In genomic region chr4:113474017-113474416, GRCh38 we compare ENCODE assay signal across 11 cellular contexts.
DNase-seq lines count a peak whose midpoint lies in the region; ATAC-seq and TF ChIP-seq lines count a peak whose summit lies in the region.
"Had no signal": no experiment of that assay in that cellular context is flagged by ENCODE, and none has a peak within 500 bp of the region (broad histone marks: within the 10 kb centered on the region; RNA-seq: fewer than 3 reads in every experiment).

No MANE protein-coding gene starts in this region.

- H4K20me1 ChIP-seq in osteoblast (ENCODE audit: insufficient read depth, low read length) = no peaks in the 10 kb centered on the region

- CTCF ChIA-PET in activated CD4-positive, alpha-beta T cell treated with anti-CD3 and anti-CD28 coated beads for 36 hours (lab: Charles Lee) = interaction anchor here (0.8 to 1.5 kb wide), 3 partner anchors 65 to 73 kb away, joined by 3 to 5 read pairs (median 3); no protein-coding TSS in a partner anchor

- peak; percentile 76 for ATAC-seq in activated CD4-positive, alpha-beta T cell treated with anti-CD3 and anti-CD28 coated beads for 36 hours
- ATAC-seq in GM19455 (IDR thresholded peaks at IDR 0.05; ENCODE audit: unreplicated experiment) = no peak
- no peak for ATAC-seq in GM19351 (IDR thresholded peaks at IDR 0.05; ENCODE audit: unreplicated experiment)
- ATAC-seq: A549 had no signal

- H3K27me3 Mint-ChIP-seq in activated CD4-positive, alpha-beta T cell treated with anti-CD3 and anti-CD28 coated beads for 36 hours = no peaks in the 10 kb centered on the region
- H3K27me3 Mint-ChIP-seq in chondrocyte (ENCODE audit: low read depth) = no peaks in the 10 kb centered on the region

- POLR2A ChIA-PET in activated CD4-positive, alpha-beta T cell treated with anti-CD3 and anti-CD28 coated beads for 36 hours (lab: Charles Lee) = no interaction called here

- H3K36me3 ChIP-seq in osteoblast (ENCODE audit: insufficient read depth, low read length) = peaks cover 11% of the 10 kb centered on the region

- no peaks in the 10 kb centered on the region for H3K79me2 ChIP-seq in osteoblast (ENCODE audit: insufficient read depth, low read length)

- intact Hi-C loops in activated CD4-positive, alpha-beta T cell treated with anti-CD3 and anti-CD28 coated beads for 36 hours (cut with DNase I, micrococcal nuclease) = loop anchor here (1.0 to 5.0 kb wide), 7 partner anchors 28 to 288 kb away; no protein-coding TSS in a partner anchor

- peak; percentile 47 for DNase-seq in activated CD4-positive, alpha-beta T cell treated with anti-CD3 and anti-CD28 coated beads for 36 hours
- DNase-seq in activated CD4-positive, alpha-beta T cell treated with anti-CD3 and anti-CD28 coated beads for 4 hours = no peak
- peak; percentile 88 for DNase-seq in LHCN-M2 (ENCODE audit: low read depth)
- no peak for DNase-seq in chondrocyte (ENCODE audit: low spot score)
- DNase-seq in osteoblast (ENCODE audit: insufficient read length, low spot score, missing footprints) = peak; percentile 32
- no peak for DNase-seq in hippocampal formation (lab: John Stamatoyannopoulos, UW)
- DNase-seq: activated gamma-delta T cell, NCI-H1048 had no signal

- peaks cover 18% of the 10 kb centered on the region for H3K9me3 Mint-ChIP-seq in activated CD4-positive, alpha-beta T cell treated with anti-CD3 and anti-CD28 coated beads for 36 hours (ENCODE audit: low read depth)
- H3K9me3 Mint-ChIP-seq in chondrocyte (ENCODE audit: low read depth) = peaks cover 9% of the 10 kb centered on the region

- peaks cover 66% of the 10 kb centered on the region for H3K4me1 Mint-ChIP-seq in activated CD4-positive, alpha-beta T cell treated with anti-CD3 and anti-CD28 coated beads for 36 hours
- peaks cover 44% of the 10 kb centered on the region for H3K4me1 Mint-ChIP-seq in chondrocyte (ENCODE audit: low read depth)

- H3K4me2 ChIP-seq in osteoblast (ENCODE audit: insufficient read depth, low read length) = no peak overlapping the region
- H3K4me2 ChIP-seq: A549 had no signal

- H3K9me3 ChIP-seq in osteoblast (ENCODE audit: low read depth, low read length) = peaks cover 5% of the 10 kb centered on the region

- no peak overlapping the region for H3K4me3 ChIP-seq in osteoblast (ENCODE audit: insufficient read depth, low read length)
- H3K4me3 ChIP-seq: A549 had no signal

- H3K36me3 Mint-ChIP-seq in activated CD4-positive, alpha-beta T cell treated with anti-CD3 and anti-CD28 coated beads for 36 hours (ENCODE audit: low read depth) = peaks cover 65% of the 10 kb centered on the region
- peaks cover 23% of the 10 kb centered on the region for H3K36me3 Mint-ChIP-seq in chondrocyte (ENCODE audit: low read depth)

- H3K4me3 Mint-ChIP-seq in activated CD4-positive, alpha-beta T cell treated with anti-CD3 and anti-CD28 coated beads for 36 hours = no peak overlapping the region
- H3K4me3 Mint-ChIP-seq in chondrocyte (ENCODE audit: unreplicated experiment) = peak overlapping the region; percentile 16

- H3K27me3 ChIP-seq in osteoblast (ENCODE audit: insufficient read depth, low read length) = no peaks in the 10 kb centered on the region

- no peak overlapping the region for H2AFZ ChIP-seq in osteoblast (ENCODE audit: low read length)

- peak overlapping the region; percentile 83 for H3K27ac ChIP-seq in osteoblast (ENCODE audit: low read depth, low read length)
- H3K27ac ChIP-seq: A549 had no signal

- no peak for TF ChIP-seq CTCF in chondrocyte (IDR thresholded peaks at IDR 0.05)
- TF ChIP-seq CTCF in osteoblast (IDR thresholded peaks at IDR 0.05; ENCODE audit: extremely low read depth, low read depth, low read length) = no peak

- H3K27ac Mint-ChIP-seq in activated CD4-positive, alpha-beta T cell treated with anti-CD3 and anti-CD28 coated beads for 36 hours = peak overlapping the region; percentile 88
- peak overlapping the region; percentile 79 for H3K27ac Mint-ChIP-seq in chondrocyte (ENCODE audit: unreplicated experiment)

- H3K4me1 ChIP-seq in osteoblast (ENCODE audit: insufficient read depth, low read length) = peaks cover 49% of the 10 kb centered on the region

Comparison
In these comparisons a context has a peak if more than half of its experiments do, and no peak if none do; other contexts are left out.
1. DNase-seq: peak in activated CD4-positive, alpha-beta T cell treated with anti-CD3 and anti-CD28 coated beads for 36 hours (single experiment), LHCN-M2 (single experiment) and osteoblast (single experiment); none in activated CD4-positive, alpha-beta T cell treated with anti-CD3 and anti-CD28 coated beads for 4 hours (0 of 2), chondrocyte (single experiment) and hippocampal formation (0 of 2).